In the genomic region with DNA sequence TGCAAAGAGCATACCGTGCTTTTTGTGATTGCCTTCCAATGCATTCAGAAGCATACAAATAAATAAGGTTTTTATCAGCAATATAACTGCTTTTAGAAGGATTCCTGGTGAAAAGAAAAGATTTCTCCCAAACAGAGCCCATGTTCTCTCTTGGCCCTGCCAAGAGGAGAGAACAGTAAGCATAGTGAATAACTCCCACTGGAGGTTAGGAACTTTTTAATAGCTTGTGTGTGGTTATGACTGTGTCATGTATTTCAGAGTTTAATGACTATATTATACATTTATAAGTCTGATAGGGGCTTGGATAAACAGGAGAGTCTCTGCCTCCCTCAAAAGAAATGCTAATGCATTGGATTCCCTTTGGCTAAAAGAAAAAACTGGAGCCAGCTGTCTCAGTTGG, we compare ENCODE assay signal across 29 cellular contexts.
"Had no signal": no experiment of that assay in that cellular context is flagged by ENCODE, and none has a peak within 500 bp of the region (broad histone marks: within the 10 kb centered on the region; RNA-seq: fewer than 3 reads in every experiment).

No MANE protein-coding gene starts in this region.

- DNase-seq: colonic mucosa; dermis blood vessel endothelial cell; effector memory CD4-positive, alpha-beta T cell; erythroblast; esophagus squamous epithelium; foreskin melanocyte; glutamatergic neuron; heart right ventricle; hippocampal formation; left cardiac atrium; left lung; mesendoderm; midbrain; naive thymus-derived CD4-positive, alpha-beta T cell; nephron progenitor cell; nucleus accumbens; ovary; posterior cingulate gyrus; psoas muscle; right cardiac atrium; sigmoid colon; spleen; stimulated activated CD4-positive, alpha-beta T cell treated with anti-CD3 and anti-CD28 coated beads, Interleukin-4, amount 100 ng/mL, for 4 hours; stimulated activated naive CD8-positive, alpha-beta T cell treated with anti-CD3 and anti-CD28 coated beads, Interleukin-15, Interleukin-2, amounts not matched to agents 100 U/mL and 50 U/mL, for 24 hours; upper lobe of left lung had no signal

- H3K36me3 ChIP-seq: colonic mucosa, esophagus squamous epithelium, heart right ventricle, left lung, ovary, sigmoid colon, spleen, thoracic aorta, tibial nerve, upper lobe of left lung had no signal

- H3K4me1 ChIP-seq: colonic mucosa, esophagus squamous epithelium, heart right ventricle, left lung, psoas muscle, sigmoid colon, upper lobe of left lung had no signal

- H3K27ac ChIP-seq: colonic mucosa, esophagus squamous epithelium, heart right ventricle, left lung, ovary, psoas muscle, sigmoid colon, skin epidermis, spleen, thoracic aorta, tibial nerve, upper lobe of left lung had no signal

- H3K27me3 ChIP-seq: colonic mucosa, heart right ventricle, left lung, ovary, sigmoid colon, spleen, tibial nerve, upper lobe of left lung had no signal

- H3K9me3 ChIP-seq: colonic mucosa, esophagus squamous epithelium, heart right ventricle, left lung, ovary, psoas muscle, sigmoid colon, thoracic aorta, tibial nerve, upper lobe of left lung had no signal

- ATAC-seq: heart right ventricle; left cardiac atrium; left lung; naive thymus-derived CD4-positive, alpha-beta T cell; psoas muscle; right cardiac atrium; stimulated activated memory B cell treated with anti-CD40 and anti-IgM and Interleukin-4, amounts not matched to agents 10 μg/mL and 1 μg/mL and 100 μg/mL, for 72 hours; stimulated activated naive CD8-positive, alpha-beta T cell treated with anti-CD3 and anti-CD28 coated beads, Interleukin-15, Interleukin-2, amounts not matched to agents 100 U/mL and 50 U/mL, for 24 hours had no signal

- H3K4me3 ChIP-seq: colonic mucosa, esophagus squamous epithelium, heart right ventricle, left lung, ovary, psoas muscle, sigmoid colon, skin epidermis, spleen, thoracic aorta, tibial nerve, upper lobe of left lung had no signal
